ENCODE assay signal across 18 cellular contexts in genomic region chr13:80306573-80306972, GRCh38. TPM values are rescaled to one million over a fixed set of nuclear protein-coding genes. Genes with fewer than 3 reads are reported as not detected.
"Had no signal": no experiment of that assay in that cellular context is flagged by ENCODE, and none has a peak within 500 bp of the region (broad histone marks: within the 10 kb centered on the region; RNA-seq: fewer than 3 reads in every experiment).

No MANE protein-coding gene starts in this region.

- H3K27me3 ChIP-seq: adrenal gland, esophagus squamous epithelium, foreskin keratinocyte, tibial artery had no signal

- ATAC-seq: foreskin keratinocyte; naive thymus-derived CD4-positive, alpha-beta T cell had no signal

- H3K4me3 ChIP-seq: adrenal gland, esophagus squamous epithelium had no signal

- H3K4me1 ChIP-seq: esophagus squamous epithelium, foreskin keratinocyte had no signal

- DNase-seq: activated CD8-positive, alpha-beta memory T cell treated with anti-CD3 and anti-CD28 coated beads for 24 hours; activated CD8-positive, alpha-beta memory T cell treated with anti-CD3 and anti-CD28 coated beads, Interleukin-2, amount 50 U/mL, for 48 hours; activated effector memory CD4-positive, alpha-beta T cell treated with anti-CD3 and anti-CD28 coated beads, Interleukin-2, amount 50 U/mL, for 16 hours; activated T-cell treated with anti-CD3 and anti-CD28 coated beads, Interleukin-2, amount 50 U/mL, for 48 hours; adrenal gland; effector CD4-positive, alpha-beta T cell; esophagus squamous epithelium; foreskin keratinocyte; naive thymus-derived CD4-positive, alpha-beta T cell; posterior cingulate gyrus; retina; stimulated activated CD4-positive, alpha-beta T cell treated with anti-CD3 and anti-CD28 coated beads, Interleukin-12 subunit alpha, Interleukin-12 subunit beta, amount 100 ng/mL, for 4 hours; stimulated activated CD4-positive, alpha-beta T cell treated with anti-CD3 and anti-CD28 coated beads, Interleukin-2, amount 100 ng/mL, for 24 hours; stimulated activated naive CD4-positive, alpha-beta T cell treated with Interleukin-2 at 50 U/mL for 16 hours; substantia nigra; tibial artery had no signal

- H3K36me3 ChIP-seq: adrenal gland, esophagus squamous epithelium, tibial artery had no signal

- H3K27ac ChIP-seq: foreskin keratinocyte had no signal

- H3K9me3 ChIP-seq: adrenal gland, esophagus squamous epithelium, tibial artery had no signal

- FAIRE-seq: bronchial epithelial cell, urothelium cell line had no signal

RNA-seq across cellular contexts. Expression of gene SPRY2, which starts 34.4 kb away (rescaled TPM):
- polyA plus RNA-seq: naive thymus-derived CD4-positive, alpha-beta T cell had no signal
